16 cellular contexts compared by ENCODE assay signal in genomic region chr4:188596027-188596426, GRCh38.
DNase-seq lines count a peak whose midpoint lies in the region; ATAC-seq and TF ChIP-seq lines count a peak whose summit lies in the region.
"Had no signal": no experiment of that assay in that cellular context is flagged by ENCODE, and none has a peak within 500 bp of the region (broad histone marks: within the 10 kb centered on the region; RNA-seq: fewer than 3 reads in every experiment).

No MANE protein-coding gene starts in this region.

- no peaks in the 10 kb centered on the region for H3K9me3 Mint-ChIP-seq in H9

- no peak for TF ChIP-seq CTCF in HL-60 (IDR thresholded peaks at IDR 0.05; ENCODE audit: insufficient read depth, low read length)
- no peak for TF ChIP-seq CTCF in adrenal gland (IDR thresholded peaks at IDR 0.05)
- TF ChIP-seq CTCF in fibroblast of mammary gland (conservative IDR thresholded peaks at IDR 0.05; ENCODE audit: control insufficient read depth, insufficient read depth, low read depth, low read length), result no peak
- no peak for TF ChIP-seq CTCF in H9 (conservative IDR thresholded peaks at IDR 0.05)

- no peaks in the 10 kb centered on the region for H3K36me3 Mint-ChIP-seq in H9 (ENCODE audit: insufficient read depth in 1 of 3, low read depth in 3 of 3)
- H3K36me3 Mint-ChIP-seq: CD14-positive monocyte; CD4-positive, alpha-beta memory T cell had no signal

- TF ChIP-seq POLR2A in adrenal gland (IDR thresholded peaks at IDR 0.05) (no peak), GM18505 (IDR thresholded peaks at IDR 0.05; ENCODE audit: borderline replicate concordance, extremely low read depth, insufficient read depth, insufficient read length) (no peak)

- H3K9ac ChIP-seq in H9 (ENCODE audit: extremely low read depth, insufficient read length, low read length), result no peak overlapping the region
- H3K9ac ChIP-seq: BLaER1 had no signal

- no peak overlapping the region for H3K4me2 ChIP-seq in H9 (ENCODE audit: insufficient read depth, insufficient read length, low read length)
- H3K4me2 ChIP-seq: BLaER1 had no signal

- no peaks in the 10 kb centered on the region for H3K79me2 ChIP-seq in H9 (ENCODE audit: insufficient read depth, low read length)

- H2AK5ac ChIP-seq in H9 (ENCODE audit: insufficient read length, low read length), result no peak overlapping the region

- H3K27ac ChIP-seq in HL-60 (replicated peaks) (peak overlapping the region; percentile 15; the same call in 1 of the 2 replicates), adrenal gland (no peak overlapping the region), H9 (ENCODE audit: insufficient read length, low read depth, low read length) (no peak overlapping the region)
- H3K27ac ChIP-seq: BLaER1 had no signal

- no peak overlapping the region for H3K56ac ChIP-seq in H9 (ENCODE audit: insufficient read length, low read depth, low read length)

- no peak overlapping the region for H2BK120ac ChIP-seq in H9 (ENCODE audit: low read depth, low read length, poor library complexity, severe bottlenecking)

- no peaks in the 10 kb centered on the region for H4K20me1 ChIP-seq in H9 (ENCODE audit: control insufficient read depth, insufficient read depth, insufficient read length)
- H4K20me1 ChIP-seq: BLaER1 had no signal

- DNase-seq in HL-60 (ENCODE audit: low read depth in 1 of 2, low spot score in 1 of 2), result no peak
- DNase-seq in adrenal gland, result peak in 6 of 7 donors; percentile 20 to 58 (median 26)
- DNase-seq in fibroblast of mammary gland (ENCODE audit: low read depth), result peak; percentile 37
- DNase-seq in H9, result no peak
- DNase-seq in anterior cingulate cortex (lab: John Stamatoyannopoulos, UW), result no peak
- DNase-seq: ACHN; Calu3; CD4-positive, alpha-beta memory T cell; DMS79 treated with DMSO at 0.1 percent for 48 hours; GF-D8; KBM-7 had no signal

- H2BK15ac ChIP-seq in H9 (ENCODE audit: low read depth, low read length), result no peak overlapping the region

- no peak overlapping the region for H2AFZ ChIP-seq in H9 (ENCODE audit: low read length)

- no peak for ATAC-seq in GM18505 (IDR thresholded peaks at IDR 0.05; ENCODE audit: unreplicated experiment)

- H3K4me1 Mint-ChIP-seq in H9, result no peaks in the 10 kb centered on the region
- H3K4me1 Mint-ChIP-seq: CD14-positive monocyte; CD4-positive, alpha-beta memory T cell had no signal

- no peak overlapping the region for H2BK12ac ChIP-seq in H9 (ENCODE audit: insufficient read length, low read depth, low read length)

- H2BK5ac ChIP-seq in H9 (ENCODE audit: insufficient read length, low read length), result no peak overlapping the region

- H3K9me3 ChIP-seq in adrenal gland (replicated peaks in 1 of 3) (no peaks in the 10 kb centered on the region), H9 (ENCODE audit: control insufficient read depth, low read depth, low read length) (no peaks in the 10 kb centered on the region)
- H3K9me3 ChIP-seq: BLaER1, HAP-1 had no signal

- H3T11ph ChIP-seq in H9 (ENCODE audit: low read length), result no peak overlapping the region

- H3K23ac ChIP-seq in H9 (ENCODE audit: insufficient read length, low read depth, low read length), result no peak overlapping the region

- no peak overlapping the region for H2BK20ac ChIP-seq in H9 (ENCODE audit: low read depth, low read length, poor library complexity, severe bottlenecking)

- no peak overlapping the region for H4K8ac ChIP-seq in H9 (replicated peaks; ENCODE audit: insufficient read length, low read depth, low read length)

- 46 to 49% (median 48%) methylated on average over 5 of the region's 5 CpGs for WGBS in adrenal gland, 4 donors
- no CpG with 5 or more reads among the region's 5 CpGs for WGBS in H9 (ENCODE audit: extremely low coverage, insufficient read length, low lambda C conversion rate)

- no peaks in the 10 kb centered on the region for H3K4me1 ChIP-seq in adrenal gland (replicated peaks in 1 of 2)
- H3K4me1 ChIP-seq in H9 (ENCODE audit: insufficient read depth, low read length), result no peaks in the 10 kb centered on the region
- H3K4me1 ChIP-seq: BLaER1, HAP-1 had no signal

- no peak overlapping the region for H4K91ac ChIP-seq in H9 (ENCODE audit: insufficient read length, low read depth, low read length)

- no peak overlapping the region for H3K4me3 Mint-ChIP-seq in H9
- H3K4me3 Mint-ChIP-seq: CD14-positive monocyte; CD4-positive, alpha-beta memory T cell had no signal

- no peak overlapping the region for H3K4me3 ChIP-seq in HL-60 (replicated peaks; ENCODE audit: insufficient read depth, low read length)
- H3K4me3 ChIP-seq in adrenal gland, result no peak overlapping the region
- no peak overlapping the region for H3K4me3 ChIP-seq in fibroblast of mammary gland (ENCODE audit: control insufficient read depth, low read depth, low read length)
- H3K4me3 ChIP-seq: BLaER1, HAP-1 had no signal

- no peak overlapping the region for H3K27ac Mint-ChIP-seq in H9
- H3K27ac Mint-ChIP-seq: CD14-positive monocyte; CD4-positive, alpha-beta memory T cell; IgD-negative memory B cell had no signal

- H3K14ac ChIP-seq in H9 (ENCODE audit: insufficient read depth, low read length), result no peak overlapping the region

- H4K5ac ChIP-seq in H9 (ENCODE audit: insufficient read length, low read depth, low read length), result no peak overlapping the region

- no peaks in the 10 kb centered on the region for H3K79me1 ChIP-seq in H9 (ENCODE audit: insufficient read depth, low read depth, low read length, poor library complexity, severe bottlenecking)

- H3K36me3 ChIP-seq in adrenal gland (replicated peaks in 1 of 2), result no peaks in the 10 kb centered on the region
- H3K36me3 ChIP-seq: BLaER1, HAP-1 had no signal

- H3K4ac ChIP-seq in H9 (ENCODE audit: low read depth, low read length), result no peak overlapping the region

- H3K23me2 ChIP-seq in H9 (ENCODE audit: insufficient read length, low read depth, low read length, poor library complexity, severe bottlenecking), result no peaks in the 10 kb centered on the region

- no peaks in the 10 kb centered on the region; the same call in 1 of the 2 replicates for H3K27me3 Mint-ChIP-seq in H9 (ENCODE audit: low read depth)
- H3K27me3 Mint-ChIP-seq: CD4-positive, alpha-beta memory T cell; IgD-negative memory B cell had no signal

- intact Hi-C loops in adrenal gland (cut with DNase I), result no loop called here

- no peak overlapping the region for H3K18ac ChIP-seq in H9 (ENCODE audit: insufficient read length, low read depth, low read length)

- no peaks in the 10 kb centered on the region for H3K27me3 ChIP-seq in HL-60 (ENCODE audit: insufficient read depth, poor library complexity, severe bottlenecking)
- H3K27me3 ChIP-seq in adrenal gland, result no peaks in the 10 kb centered on the region
- no peaks in the 10 kb centered on the region for H3K27me3 ChIP-seq in H9 (ENCODE audit: insufficient read depth, low read length)
- H3K27me3 ChIP-seq: BLaER1 had no signal

Comparison
In these comparisons a context has a peak if more than half of its experiments do, and no peak if none do; other contexts are left out.
1. DNase-seq: peak in adrenal gland (6 of 7) and fibroblast of mammary gland (single experiment); none in HL-60 (0 of 2), H9 (single experiment) and anterior cingulate cortex (0 of 58).